ENCODE assay signal across 26 cellular contexts in genomic region chr2:175402591-175402990, GRCh38.
"Had no signal": no experiment of that assay in that cellular context is flagged by ENCODE, and none has a peak within 500 bp of the region (broad histone marks: within the 10 kb centered on the region; RNA-seq: fewer than 3 reads in every experiment).

No MANE protein-coding gene starts in this region.

- H3K4me1 ChIP-seq: ascending aorta, colonic mucosa, gastroesophageal sphincter, tibial nerve had no signal

- ATAC-seq: gastroesophageal sphincter; left cardiac atrium; left ventricle myocardium superior; mucosa of descending colon; natural killer cell treated with Interleukin-12 subunit alpha and Interleukin-12 subunit beta and Interleukin-15 and Interleukin-18, amount 100 ng/mL, for 72 hours had no signal

- H3K4me3 Mint-ChIP-seq: activated CD4-positive, alpha-beta memory T cell treated with anti-CD3 and anti-CD28 coated beads for 36 hours; activated CD4-positive, alpha-beta T cell treated with anti-CD3 and anti-CD28 coated beads, Interleukin-2, amount 10 ng/mL, durations not matched to agents 24 days and 14 days; activated naive CD4-positive, alpha-beta T cell treated with anti-CD3 and anti-CD28 coated beads for 36 hours; activated naive CD8-positive, alpha-beta T cell treated with anti-CD3 and anti-CD28 coated beads, Interleukin-2, amount 10 ng/mL, durations not matched to agents 7 days and 5 days; activated T-helper 1 cell treated with anti-CD3 and anti-CD28 coated beads, Interleukin-12 subunit alpha, Interleukin-12 subunit beta, Interleukin-2, Interleukin-4 antibody, amounts not matched to agents 30 ng/mL and 10 ng/mL and 1 ng/mL, durations not matched to agents 14 hours and 24 hours and 36 hours; brain; natural killer cell treated with Interleukin-12 subunit alpha and Interleukin-12 subunit beta and Interleukin-15 and Interleukin-18, amount 100 ng/mL, for 72 hours had no signal

- H3K4me3 ChIP-seq: ascending aorta, cardiac muscle cell, colonic mucosa, gastroesophageal sphincter, hepatocyte, mucosa of descending colon, tibial nerve had no signal

- H3K4me2 ChIP-seq: hepatocyte had no signal

- H3K27ac Mint-ChIP-seq: activated CD4-positive, alpha-beta memory T cell treated with anti-CD3 and anti-CD28 coated beads for 36 hours; activated CD4-positive, alpha-beta T cell treated with anti-CD3 and anti-CD28 coated beads, Interleukin-2, amount 10 ng/mL, durations not matched to agents 24 days and 14 days; activated naive CD4-positive, alpha-beta T cell treated with anti-CD3 and anti-CD28 coated beads for 36 hours; activated naive CD8-positive, alpha-beta T cell treated with anti-CD3 and anti-CD28 coated beads, Interleukin-2, amount 10 ng/mL, durations not matched to agents 7 days and 5 days; activated T-helper 1 cell treated with anti-CD3 and anti-CD28 coated beads, Interleukin-12 subunit alpha, Interleukin-12 subunit beta, Interleukin-2, Interleukin-4 antibody, amounts not matched to agents 30 ng/mL and 10 ng/mL and 1 ng/mL, durations not matched to agents 14 hours and 24 hours and 36 hours; brain; natural killer cell treated with Interleukin-12 subunit alpha and Interleukin-12 subunit beta and Interleukin-15 and Interleukin-18, amount 100 ng/mL, for 72 hours had no signal

- FAIRE-seq: keratinocyte had no signal

- H2AFZ ChIP-seq: hepatocyte had no signal

- H3K36me3 ChIP-seq: ascending aorta, cardiac muscle cell, colonic mucosa, gastroesophageal sphincter, tibial nerve had no signal

- H3K36me3 Mint-ChIP-seq: activated CD4-positive, alpha-beta memory T cell treated with anti-CD3 and anti-CD28 coated beads for 36 hours; activated naive CD8-positive, alpha-beta T cell treated with anti-CD3 and anti-CD28 coated beads, Interleukin-2, amount 10 ng/mL, durations not matched to agents 7 days and 5 days; brain; natural killer cell treated with Interleukin-12 subunit alpha and Interleukin-12 subunit beta and Interleukin-15 and Interleukin-18, amount 100 ng/mL, for 72 hours had no signal

- H3K9me3 ChIP-seq: ascending aorta, colonic mucosa, gastroesophageal sphincter, mucosa of descending colon, tibial nerve had no signal

- H3K27me3 ChIP-seq: ascending aorta, cardiac muscle cell, colonic mucosa, hepatocyte, tibial nerve had no signal

- H3K9me3 Mint-ChIP-seq: activated CD4-positive, alpha-beta memory T cell treated with anti-CD3 and anti-CD28 coated beads for 36 hours; activated CD4-positive, alpha-beta T cell treated with anti-CD3 and anti-CD28 coated beads, Interleukin-2, amount 10 ng/mL, durations not matched to agents 24 days and 14 days; activated naive CD4-positive, alpha-beta T cell treated with anti-CD3 and anti-CD28 coated beads for 36 hours; activated naive CD8-positive, alpha-beta T cell treated with anti-CD3 and anti-CD28 coated beads, Interleukin-2, amount 10 ng/mL, durations not matched to agents 7 days and 5 days; activated T-helper 1 cell treated with anti-CD3 and anti-CD28 coated beads, Interleukin-12 subunit alpha, Interleukin-12 subunit beta, Interleukin-2, Interleukin-4 antibody, amounts not matched to agents 30 ng/mL and 10 ng/mL and 1 ng/mL, durations not matched to agents 14 hours and 24 hours and 36 hours; brain had no signal

- H3K79me2 ChIP-seq: hepatocyte had no signal

- H3K27ac ChIP-seq: ascending aorta, cardiac muscle cell, colonic mucosa, gastroesophageal sphincter, hepatocyte, tibial nerve had no signal

- DNase-seq: activated CD4-positive, alpha-beta memory T cell treated with anti-CD3 and anti-CD28 coated beads for 36 hours; activated CD4-positive, alpha-beta T cell treated with anti-CD3 and anti-CD28 coated beads, Interleukin-2, amount 10 ng/mL, durations not matched to agents 24 days and 14 days; activated CD4-positive, CD25-positive, alpha-beta regulatory T cell treated with anti-CD3 and anti-CD28 coated beads, Interleukin-2, amount 50 U/mL, for 72 hours; activated CD8-positive, alpha-beta memory T cell treated with anti-CD3 and anti-CD28 coated beads, Interleukin-2, amount 50 U/mL, for 4 hours; activated effector memory CD4-positive, alpha-beta T cell treated with anti-CD3 and anti-CD28 coated beads, Interleukin-2, amount 50 U/mL, for 16 hours; activated naive CD4-positive, alpha-beta T cell treated with anti-CD3 and anti-CD28 coated beads for 36 hours; activated naive CD8-positive, alpha-beta T cell treated with anti-CD3 and anti-CD28 coated beads, Interleukin-2, amount 10 ng/mL, durations not matched to agents 7 days and 5 days; activated T-cell treated with anti-CD3 and anti-CD28 coated beads, Interleukin-2, amount 50 U/mL, for 1 hour; cerebellar nuclear complex; colonic mucosa; effector CD8-positive, alpha-beta T cell; left cardiac atrium; left ventricle myocardium superior; mucosa of descending colon; stimulated activated CD4-positive, alpha-beta T cell treated with anti-CD3 and anti-CD28 coated beads, Interleukin-15, amount 100 ng/mL, for 24 hours; stimulated activated CD4-positive, alpha-beta T cell treated with anti-CD3 and anti-CD28 coated beads, Interleukin-2, amount 100 ng/mL, for 24 hours; stimulated activated naive CD4-positive, alpha-beta T cell had no signal
